18 cellular contexts compared by ENCODE assay signal in the genomic region with DNA sequence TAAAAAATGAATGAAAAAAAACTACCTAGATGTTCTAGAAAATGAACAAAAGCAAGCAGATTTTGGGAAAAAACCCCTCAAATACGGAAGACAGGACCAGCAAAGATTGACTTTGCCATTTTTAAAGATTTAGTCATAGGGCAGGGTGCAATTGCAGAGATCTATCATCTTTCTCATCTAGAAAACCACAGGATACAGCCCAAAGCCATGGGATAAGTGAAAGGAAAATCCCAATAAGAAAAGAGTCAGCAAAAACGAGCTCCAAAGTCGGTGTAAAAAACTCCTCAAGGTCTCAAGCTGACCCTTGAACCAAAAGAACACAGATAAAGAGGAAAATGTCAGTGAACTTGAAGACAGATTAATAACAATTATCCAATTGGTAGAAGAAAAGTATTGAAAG. TPM values are rescaled to one million over a fixed set of nuclear protein-coding genes. Genes with fewer than 3 reads are reported as not detected.
DNase-seq lines count a peak whose midpoint lies in the region; ATAC-seq, FAIRE-seq and TF ChIP-seq lines count a peak whose summit lies in the region.
"Had no signal": no experiment of that assay in that cellular context is flagged by ENCODE, and none has a peak within 500 bp of the region (broad histone marks: within the 10 kb centered on the region; RNA-seq: fewer than 3 reads in every experiment).

No MANE protein-coding gene starts in this region.

- peak; percentile 43 for FAIRE-seq in A549 (lab: Jason Lieb, UNC)
- FAIRE-seq in GM19239 (lab: Jason Lieb, UNC), result peak; percentile 8

- no peak for TF ChIP-seq RAD21 in A549 (conservative IDR thresholded peaks at IDR 0.05 in 1 of 2, IDR thresholded peaks at IDR 0.05 in 1 of 2)

- no peak overlapping the region for H3K4me2 ChIP-seq in A549

- H3K9me3 ChIP-seq in A549, result no peaks in the 10 kb centered on the region
- no peaks in the 10 kb centered on the region for H3K9me3 ChIP-seq in adipocyte (ENCODE audit: control insufficient read depth, low read length)
- no peaks in the 10 kb centered on the region for H3K9me3 ChIP-seq in BE2C
- H3K9me3 ChIP-seq: body of pancreas had no signal

- ATAC-seq in A549 (no peak), HG02678 (IDR thresholded peaks at IDR 0.05; ENCODE audit: unreplicated experiment) (no peak)
- ATAC-seq: body of pancreas had no signal

- H3K4me1 ChIP-seq in A549, result peaks cover 4% of the 10 kb centered on the region; the same call in 1 of the 3 replicates
- H3K4me1 ChIP-seq in adipocyte (ENCODE audit: control insufficient read depth, insufficient read depth, low read length), result no peaks in the 10 kb centered on the region
- H3K4me1 ChIP-seq in BE2C, result no peaks in the 10 kb centered on the region
- H3K4me1 ChIP-seq: body of pancreas had no signal

- 39% methylated on average over 3 of the region's 3 CpGs for WGBS in A549 (ENCODE audit: missing lambda C conversion rate)

- H3K36me3 ChIP-seq in adipocyte (ENCODE audit: control insufficient read depth, insufficient read depth, low read length, severe bottlenecking), result peaks cover 51% of the 10 kb centered on the region
- peaks cover 6% of the 10 kb centered on the region for H3K36me3 ChIP-seq in BE2C

- TF ChIP-seq POLR2A in A549 (IDR thresholded peaks at IDR 0.05; ENCODE audit: low read length), result no peak

- TF ChIP-seq CTCF in A549 (IDR thresholded peaks at IDR 0.05), result no peak
- TF ChIP-seq CTCF in fibroblast of pulmonary artery (IDR thresholded peaks at IDR 0.05; ENCODE audit: low read length, missing control alignments), result no peak
- TF ChIP-seq CTCF in BE2C (IDR thresholded peaks at IDR 0.05; ENCODE audit: low read depth, low read length), result no peak

- CTCF ChIA-PET in A549 (lab: Yijun Ruan, JAX), result no interaction called here

- H3K9ac ChIP-seq in adipocyte (ENCODE audit: low read length), result no peak overlapping the region

- no peaks in the 10 kb centered on the region for H3K27me3 ChIP-seq in adipocyte (replicated peaks; ENCODE audit: control insufficient read depth, insufficient read depth, low read length)
- H3K27me3 ChIP-seq in BE2C, result no peaks in the 10 kb centered on the region
- H3K27me3 ChIP-seq: body of pancreas had no signal

- DNase-seq in A549 (ENCODE audit: low read depth in 1 of 2, low spot score in 1 of 2), result no peak
- DNase-seq in GM19239 (ENCODE audit: insufficient read length, low spot score), result no peak
- peak; percentile 56 for DNase-seq in adipocyte (ENCODE audit: low read depth)
- DNase-seq in fibroblast of pulmonary artery (ENCODE audit: low read depth), result peak; percentile 8
- DNase-seq in NCI-H1092 (lab: John Stamatoyannopoulos, UW), result no peak
- DNase-seq in SHP77 treated with DMSO at 0.1 percent for 48 hours (lab: John Stamatoyannopoulos, UW), result no peak
- DNase-seq in BE2C, result no peak
- DNase-seq: activated CD4-positive, alpha-beta T cell treated with anti-CD3 and anti-CD28 coated beads for 1 hour; body of pancreas; dermis blood vessel endothelial cell; DND-41; head of caudate nucleus; NCI-H1436; NCI-H2171 treated with DMSO at 0.1 percent for 48 hours; stimulated activated CD4-positive, alpha-beta T cell treated with anti-CD3 and anti-CD28 coated beads, Interleukin-4, amount 100 ng/mL, for 1 hour; T1000 had no signal

- H3K4me3 ChIP-seq in A549, result no peak overlapping the region
- H3K4me3 ChIP-seq in adipocyte (ENCODE audit: low read length), result peak overlapping the region; percentile 19
- no peak overlapping the region for H3K4me3 ChIP-seq in fibroblast of pulmonary artery (replicated peaks; ENCODE audit: low read depth, low read length)
- H3K4me3 ChIP-seq in BE2C (ENCODE audit: low read depth, low read length), result no peak overlapping the region
- H3K4me3 ChIP-seq: body of pancreas, skin epidermis had no signal

- POLR2A ChIA-PET in A549 (lab: Yijun Ruan, JAX), result no interaction called here

- no peak overlapping the region for H3K27ac ChIP-seq in A549
- H3K27ac ChIP-seq: body of pancreas, skin epidermis had no signal

- TF ChIP-seq EP300 in A549 (IDR thresholded peaks at IDR 0.05), result no peak

TF ChIP-seq in A549, 52 proteins besides CTCF, POLR2A, EP300 and RAD21:
- TF ChIP-seq FOSB (CRISPR knock-in tag; IDR thresholded peaks at IDR 0.05) (no peak), NPAS2 (CRISPR knock-in tag; IDR thresholded peaks at IDR 0.05; ENCODE audit: borderline replicate concordance) (no peak), HOXB13 (CRISPR knock-in tag; IDR thresholded peaks at IDR 0.05; ENCODE audit: low read depth) (no peak), JUNB (IDR thresholded peaks at IDR 0.05) (no peak), BHLHE40 (IDR thresholded peaks at IDR 0.05; ENCODE audit: low read depth, low read length) (no peak), ZSCAN20 (CRISPR knock-in tag; IDR thresholded peaks at IDR 0.05) (no peak), JUN (IDR thresholded peaks at IDR 0.05) (no peak), CBX8 (IDR thresholded peaks at IDR 0.05) (no peak), MAFK (IDR thresholded peaks at IDR 0.05; ENCODE audit: partially characterized antibody) (no peak)
- TF ChIP-seq, protein P1, sequence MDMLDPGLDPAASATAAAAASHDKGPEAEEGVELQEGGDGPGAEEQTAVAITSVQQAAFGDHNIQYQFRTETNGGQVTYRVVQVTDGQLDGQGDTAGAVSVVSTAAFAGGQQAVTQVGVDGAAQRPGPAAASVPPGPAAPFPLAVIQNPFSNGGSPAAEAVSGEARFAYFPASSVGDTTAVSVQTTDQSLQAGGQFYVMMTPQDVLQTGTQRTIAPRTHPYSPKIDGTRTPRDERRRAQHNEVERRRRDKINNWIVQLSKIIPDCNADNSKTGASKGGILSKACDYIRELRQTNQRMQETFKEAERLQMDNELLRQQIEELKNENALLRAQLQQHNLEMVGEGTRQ (IDR thresholded peaks at IDR 0.05), result no peak

RNA-seq across cellular contexts. Expression of gene CEP290, which starts 28.0 kb away (rescaled TPM):
- polyA plus RNA-seq in A549 (2011; rRNA removed) (12.4 and 23.1 TPM in 2 replicates), A549 (2017; fragmentation: RNase III; extraction: RNeasy Plus Mini Kit Qiagen cat#74134 plus additional on column Dnase treatment) (6.7 to 7.9 TPM (median 6.8 TPM) in 3 replicates)
- 6.8 and 8.1 TPM in 2 replicates for polyA plus RNA-seq in A549 (2012; cell fraction: cytosol; rRNA removed)
- polyA plus RNA-seq in A549 (2012; cell fraction: nucleus; rRNA removed), result 3.8 and 4.9 TPM in 2 replicates
- 6.1 and 7.7 TPM in 2 replicates for polyA minus RNA-seq in A549 (2011; rRNA and poly(A)+ RNA removed)
- polyA plus RNA-seq in BE2C (2012; ENCODE audit: insufficient read depth, insufficient read length, low read depth), result 4.2 TPM

RNA-seq across cellular contexts. Expression of gene TMTC3, which starts 28.2 kb away (rescaled TPM):
- polyA plus RNA-seq in A549 (2011; rRNA removed) (32.7 and 34.9 TPM in 2 replicates), A549 (2017; fragmentation: RNase III; extraction: RNeasy Plus Mini Kit Qiagen cat#74134 plus additional on column Dnase treatment) (10.8 to 12.0 TPM (median 11.5 TPM) in 3 replicates)
- 2.1 and 2.8 TPM in 2 replicates for polyA plus RNA-seq in A549 (2012; cell fraction: cytosol; rRNA removed)
- polyA plus RNA-seq in A549 (2012; cell fraction: nucleus; rRNA removed), result 1.8 and 2.9 TPM in 2 replicates
- polyA minus RNA-seq in A549 (2011; rRNA and poly(A)+ RNA removed), result 50.1 and 62.0 TPM in 2 replicates
- 4.3 TPM for polyA plus RNA-seq in BE2C (2012; ENCODE audit: insufficient read depth, insufficient read length, low read depth)

Comparison
In these comparisons a context has a peak if more than half of its experiments do, and no peak if none do; other contexts are left out.
1. DNase-seq: peak in adipocyte (single experiment) and fibroblast of pulmonary artery (single experiment); none in A549 (0 of 2), GM19239 (single experiment), NCI-H1092 (single experiment), SHP77 treated with DMSO at 0.1 percent for 48 hours (single experiment) and BE2C (single experiment).